23 cellular contexts compared by ENCODE assay signal in the genomic region with DNA sequence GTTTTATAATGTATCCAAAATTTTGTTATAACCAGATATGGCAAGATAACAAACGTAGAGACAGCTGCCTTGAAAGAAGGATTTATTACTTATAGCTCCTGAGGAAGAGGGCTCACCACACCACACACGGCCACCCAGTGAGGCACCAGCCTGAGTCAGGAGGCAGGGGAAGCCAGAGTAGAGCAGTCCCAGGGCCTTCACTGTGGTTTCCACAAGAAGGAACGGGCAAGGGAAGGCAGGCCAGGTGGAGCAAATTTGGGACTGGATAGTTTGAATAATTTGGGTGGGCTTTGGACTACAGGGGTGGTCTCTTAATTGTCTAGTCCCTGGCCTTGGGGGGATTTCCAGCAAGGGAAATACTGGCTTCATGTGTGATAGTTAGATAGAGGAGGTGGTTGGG.
DNase-seq lines count a peak whose midpoint lies in the region; ATAC-seq, FAIRE-seq and TF ChIP-seq lines count a peak whose summit lies in the region.
"Had no signal": no experiment of that assay in that cellular context is flagged by ENCODE, and none has a peak within 500 bp of the region (broad histone marks: within the 10 kb centered on the region; RNA-seq: fewer than 3 reads in every experiment).

No MANE protein-coding gene starts in this region.

- H3K27me3 Mint-ChIP-seq in GM23338 (ENCODE audit: insufficient read depth, low read depth, poor library complexity) (peaks cover 6% of the 10 kb centered on the region), endodermal cell (ENCODE audit: insufficient read depth) (peaks cover 68% of the 10 kb centered on the region), nephron progenitor cell (ENCODE audit: low read depth, poor library complexity) (peaks cover 27% of the 10 kb centered on the region)

- no peaks in the 10 kb centered on the region for H3K9me3 ChIP-seq in endodermal cell (ENCODE audit: control insufficient read depth, low read length)
- H3K9me3 ChIP-seq: BE2C had no signal

- H4K20me1 ChIP-seq in GM23338 (replicated peaks; ENCODE audit: insufficient read depth) = no peaks in the 10 kb centered on the region

- H3K4me1 Mint-ChIP-seq in GM23338 (peaks cover 41% of the 10 kb centered on the region), endodermal cell (peaks cover 19% of the 10 kb centered on the region), nephron progenitor cell (peaks cover 64% of the 10 kb centered on the region)
- no peaks in the 10 kb centered on the region for H3K4me1 Mint-ChIP-seq in stimulated activated effector memory CD8-positive, alpha-beta T cell treated with anti-CD3 and anti-CD28 coated beads, Interleukin-12 subunit alpha, Interleukin-12 subunit beta, amount 100 ng/mL, for 72 hours
- H3K4me1 Mint-ChIP-seq: CD4-positive, CD25-positive, alpha-beta regulatory T cell had no signal

- no peaks in the 10 kb centered on the region for H3K79me2 ChIP-seq in GM23338 (replicated peaks; ENCODE audit: insufficient read depth)

- TF ChIP-seq CTCF in GM23338 (conservative IDR thresholded peaks at IDR 0.05; ENCODE audit: low read depth in 2 of 2) (no peak), endodermal cell (conservative IDR thresholded peaks at IDR 0.05) (no peak), nephron progenitor cell (IDR thresholded peaks at IDR 0.05) (no peak)

- H3K4me3 ChIP-seq in GM23338 (no peak overlapping the region), endodermal cell (ENCODE audit: low read length) (no peak overlapping the region)

- H3K4me3 Mint-ChIP-seq in GM23338 (no peak overlapping the region), endodermal cell (no peak overlapping the region), nephron progenitor cell (no peak overlapping the region)
- H3K4me3 Mint-ChIP-seq in stimulated activated effector memory CD8-positive, alpha-beta T cell treated with anti-CD3 and anti-CD28 coated beads, Interleukin-12 subunit alpha, Interleukin-12 subunit beta, amount 100 ng/mL, for 72 hours = no peak overlapping the region
- H3K4me3 Mint-ChIP-seq: CD4-positive, CD25-positive, alpha-beta regulatory T cell had no signal

- H3K4me1 ChIP-seq in GM23338 (ENCODE audit: insufficient read depth) = peaks cover 47% of the 10 kb centered on the region
- no peaks in the 10 kb centered on the region for H3K4me1 ChIP-seq in endodermal cell (ENCODE audit: control insufficient read depth, insufficient read depth, low read length)

- H3K36me3 Mint-ChIP-seq in GM23338 (ENCODE audit: low read depth) (no peaks in the 10 kb centered on the region), endodermal cell (ENCODE audit: low read depth) (no peaks in the 10 kb centered on the region), nephron progenitor cell (ENCODE audit: low read depth) (no peaks in the 10 kb centered on the region)
- H3K36me3 Mint-ChIP-seq in stimulated activated effector memory CD8-positive, alpha-beta T cell treated with anti-CD3 and anti-CD28 coated beads, Interleukin-12 subunit alpha, Interleukin-12 subunit beta, amount 100 ng/mL, for 72 hours = no peaks in the 10 kb centered on the region
- H3K36me3 Mint-ChIP-seq: CD4-positive, CD25-positive, alpha-beta regulatory T cell had no signal

- no peaks in the 10 kb centered on the region for H3K27me3 ChIP-seq in GM23338 (ENCODE audit: insufficient read depth)
- H3K27me3 ChIP-seq in endodermal cell (ENCODE audit: control insufficient read depth, insufficient read depth, low read length, poor library complexity, severe bottlenecking) = peaks cover 72% of the 10 kb centered on the region
- H3K27me3 ChIP-seq: BE2C had no signal

- 0 out of 2 replicates have a peak, but pooled peaks cover 4% of the 10 kb centered on the region for H3F3A ChIP-seq in GM23338 (replicated peaks; ENCODE audit: low read depth)

- DNase-seq in GM23338 (ENCODE audit: low spot score) = no peak
- DNase-seq in RCC 7860 (ENCODE audit: low spot score) = peak; percentile 30
- DNase-seq in endodermal cell = peak; percentile 36
- DNase-seq in stimulated activated effector memory CD8-positive, alpha-beta T cell treated with anti-CD3 and anti-CD28 coated beads, Interleukin-12 subunit alpha, Interleukin-12 subunit beta, amount 100 ng/mL, for 72 hours (ENCODE audit: low spot score in 2 of 2) = no peak
- no peak for DNase-seq in nephron progenitor cell
- no peak for DNase-seq in foreskin melanocyte
- DNase-seq: ACHN; BE2C; CD4-positive, CD25-positive, alpha-beta regulatory T cell; DMS53; KBM-7; MV-4-11; NCI-H1105; NCI-H146; NCI-H1930; NCI-H2107; NCI-H446; NCI-H524 treated with DMSO at 0.1 percent for 48 hours; NCI-H774 had no signal

- no peak for FAIRE-seq in RCC 7860 (lab: Jason Lieb, UNC)
- FAIRE-seq: G401.6, HTR-8/SVneo had no signal

- WGBS in endodermal cell (ENCODE audit: insufficient coverage in 1 of 2, insufficient read length in 1 of 2), 2 experiments = 86 to 100% methylated on average over 2 to 3 of the region's 3 CpGs

- peak overlapping the region; percentile 32; the same call in 1 of the 2 replicates for H3K4me2 ChIP-seq in GM23338

- no peak overlapping the region for H3K9ac ChIP-seq in endodermal cell (ENCODE audit: extremely low read depth, low read length, poor library complexity, severe bottlenecking)

- H3K27ac Mint-ChIP-seq in GM23338 (no peak overlapping the region), endodermal cell (no peak overlapping the region), nephron progenitor cell (no peak overlapping the region)
- H3K27ac Mint-ChIP-seq in stimulated activated effector memory CD8-positive, alpha-beta T cell treated with anti-CD3 and anti-CD28 coated beads, Interleukin-12 subunit alpha, Interleukin-12 subunit beta, amount 100 ng/mL, for 72 hours = peak overlapping the region; percentile 16
- H3K27ac Mint-ChIP-seq: CD4-positive, CD25-positive, alpha-beta regulatory T cell had no signal

- H2AFZ ChIP-seq in GM23338 = peak overlapping the region; percentile 52

- H3K27ac ChIP-seq in GM23338 (ENCODE audit: low read depth) = no peak overlapping the region
- no peak overlapping the region for H3K27ac ChIP-seq in endodermal cell (ENCODE audit: low read depth, low read length)

- H3K9me3 Mint-ChIP-seq in GM23338 (no peaks in the 10 kb centered on the region), endodermal cell (no peaks in the 10 kb centered on the region), nephron progenitor cell (no peaks in the 10 kb centered on the region)
- H3K9me3 Mint-ChIP-seq in stimulated activated effector memory CD8-positive, alpha-beta T cell treated with anti-CD3 and anti-CD28 coated beads, Interleukin-12 subunit alpha, Interleukin-12 subunit beta, amount 100 ng/mL, for 72 hours = no peaks in the 10 kb centered on the region

- no peaks in the 10 kb centered on the region for H3K9me2 ChIP-seq in GM23338 (ENCODE audit: insufficient read depth)

- ATAC-seq in GM23338 = no peak
- no peak for ATAC-seq in stimulated activated effector memory CD8-positive, alpha-beta T cell treated with anti-CD3 and anti-CD28 coated beads, Interleukin-12 subunit alpha, Interleukin-12 subunit beta, amount 100 ng/mL, for 72 hours
- no peak for ATAC-seq in GM21515 (IDR thresholded peaks at IDR 0.05; ENCODE audit: unreplicated experiment)
- ATAC-seq in HG03039 (IDR thresholded peaks at IDR 0.05; ENCODE audit: unreplicated experiment) = no peak

- H3K36me3 ChIP-seq in GM23338 (ENCODE audit: insufficient read depth) (no peaks in the 10 kb centered on the region), endodermal cell (ENCODE audit: control insufficient read depth, insufficient read depth, low read length) (no peaks in the 10 kb centered on the region)
- H3K36me3 ChIP-seq: BE2C had no signal

TF ChIP-seq in GM23338, 12 proteins besides CTCF, POLR2A, EP300 and RAD21 (continues in another document):
- TF ChIP-seq STAT1 (IDR thresholded peaks at IDR 0.05; ENCODE audit: unreplicated experiment) (no peak), EZH2 (IDR thresholded peaks at IDR 0.05; ENCODE audit: low read depth, unreplicated experiment) (no peak), CREB1 (CRISPR knock-in tag; IDR thresholded peaks at IDR 0.05; ENCODE audit: low read depth) (no peak), ZNF114 (CRISPR knock-in tag; IDR thresholded peaks at IDR 0.05) (no peak), POLR2AphosphoS5 (IDR thresholded peaks at IDR 0.05; ENCODE audit: low read depth) (no peak)

Comparison
In these comparisons a context has a peak if more than half of its experiments do, and no peak if none do; other contexts are left out.
1. DNase-seq: peak in RCC 7860 (single experiment) and endodermal cell (single experiment); none in GM23338 (single experiment), stimulated activated effector memory CD8-positive, alpha-beta T cell treated with anti-CD3 and anti-CD28 coated beads, Interleukin-12 subunit alpha, Interleukin-12 subunit beta, amount 100 ng/mL, for 72 hours (0 of 2), nephron progenitor cell (single experiment) and foreskin melanocyte (single experiment).